Comparison of ENCODE assay signal across 1 cellular context in the genomic region with DNA sequence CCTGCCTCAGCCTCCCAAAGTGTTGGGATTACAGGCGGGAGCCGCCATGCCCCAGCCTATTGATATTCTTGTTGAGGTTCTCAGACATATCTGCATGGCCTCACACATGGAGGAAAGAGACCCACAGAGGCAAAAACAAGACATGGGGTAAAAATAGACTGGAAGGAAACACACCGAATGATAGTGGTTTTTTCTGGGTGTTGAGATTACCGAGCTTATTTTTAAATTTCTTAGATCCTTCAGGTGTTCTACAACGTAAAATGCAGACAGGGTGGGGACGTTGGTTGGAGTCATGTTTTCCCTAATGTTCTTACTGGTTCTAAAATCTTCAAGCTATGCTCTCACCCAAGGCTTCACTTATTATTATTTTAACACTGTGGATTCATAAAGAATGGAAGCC.
A peak's percentile ranks its signal among the peaks of the same experiment; 100 is the strongest.
TF ChIP-seq lines count a peak whose summit lies in the region.

No MANE protein-coding gene starts in this region.

TF ChIP-seq in GM12878, 131 proteins besides CTCF, POLR2A, EP300 and RAD21:
- 0 out of 2 replicates have a peak, but pooled peaks have one; percentile 61 for TF ChIP-seq MEF2A (IDR thresholded peaks at IDR 0.05; ENCODE audit: insufficient read depth, low read depth, low read length)
- 0 out of 2 replicates have a peak, but pooled peaks have one; percentile 5 for TF ChIP-seq CREM (IDR thresholded peaks at IDR 0.05; ENCODE audit: low read depth)
- no peak for TF ChIP-seq STAT1 (conservative IDR thresholded peaks at IDR 0.05)
- TF ChIP-seq SMARCA5 (IDR thresholded peaks at IDR 0.05) = 0 out of 2 replicates have a peak, but pooled peaks have one; percentile 11
- no peak for TF ChIP-seq SRF (IDR thresholded peaks at IDR 0.05; ENCODE audit: low read depth in 2 of 2, low read length in 2 of 2)
- TF ChIP-seq RUNX3 (IDR thresholded peaks at IDR 0.05; ENCODE audit: low read length) = peak; percentile 23; the same call in 1 of the 2 replicates
- no peak for TF ChIP-seq YBX1 (IDR thresholded peaks at IDR 0.05)
